8 cellular contexts compared by ENCODE assay signal in genomic region chr1:86419277-86419903, GRCh38. TPM values are rescaled to one million over a fixed set of nuclear protein-coding genes. Genes with fewer than 3 reads are reported as not detected.
A peak's percentile ranks its signal among the peaks of the same experiment; 100 is the strongest.
DNase-seq lines count a peak whose midpoint lies in the region; ATAC-seq and TF ChIP-seq lines count a peak whose summit lies in the region.

No MANE protein-coding gene starts in this region.

- no peak for DNase-seq in activated CD4-positive, CD25-positive, alpha-beta regulatory T cell treated with anti-CD3 and anti-CD28 coated beads, Interleukin-2, amount 50 U/mL, for 72 hours
- DNase-seq in activated CD8-positive, alpha-beta T cell treated with anti-CD3 and anti-CD28 coated beads for 36 hours = peak; percentile 66
- DNase-seq in glomerular endothelial cell (ENCODE audit: extremely low read depth, low read depth, low spot score) = peak; percentile 9
- peak; percentile 32 for DNase-seq in stimulated activated naive CD8-positive, alpha-beta T cell treated with anti-CD3 and anti-CD28 coated beads, Interleukin-15, Interleukin-2, amounts not matched to agents 100 U/mL and 50 U/mL, for 24 hours

- no peaks in the 10 kb centered on the region for H3K36me3 ChIP-seq in KMS-11 (ENCODE audit: insufficient read depth)

- H3K36me3 Mint-ChIP-seq in activated CD8-positive, alpha-beta T cell treated with anti-CD3 and anti-CD28 coated beads for 36 hours (ENCODE audit: low read depth) = no peaks in the 10 kb centered on the region

- H3K4me3 Mint-ChIP-seq in activated CD8-positive, alpha-beta T cell treated with anti-CD3 and anti-CD28 coated beads for 36 hours = peak overlapping the region; percentile 14

- peak; percentile 43 to 69 for ATAC-seq in activated CD4-positive, CD25-positive, alpha-beta regulatory T cell treated with anti-CD3 and anti-CD28 coated beads, Interleukin-2, amount 50 U/mL, for 24 hours
- peak; percentile 71 for ATAC-seq in GM21737 (IDR thresholded peaks at IDR 0.05; ENCODE audit: unreplicated experiment)
- peak; percentile 92 for ATAC-seq in activated CD8-positive, alpha-beta T cell treated with anti-CD3 and anti-CD28 coated beads for 36 hours
- ATAC-seq in stimulated activated naive CD8-positive, alpha-beta T cell treated with anti-CD3 and anti-CD28 coated beads, Interleukin-15, Interleukin-2, amounts not matched to agents 100 U/mL and 50 U/mL, for 24 hours = peak; percentile 71
- ATAC-seq in GM19023 (IDR thresholded peaks at IDR 0.05; ENCODE audit: unreplicated experiment) = no peak

- H3K27ac ChIP-seq in KMS-11 = no peak overlapping the region

- intact Hi-C loops in activated CD8-positive, alpha-beta T cell treated with anti-CD3 and anti-CD28 coated beads for 36 hours (cut with micrococcal nuclease) = no loop called here

- H3K4me1 ChIP-seq in KMS-11 (ENCODE audit: low read depth, poor library complexity, severe bottlenecking) = no peaks in the 10 kb centered on the region

- H4K20me1 ChIP-seq in KMS-11 (ENCODE audit: insufficient read depth) = no peaks in the 10 kb centered on the region

- POLR2A ChIA-PET in activated CD8-positive, alpha-beta T cell treated with anti-CD3 and anti-CD28 coated beads for 36 hours (lab: Charles Lee) = no interaction called here

- H3K4me1 Mint-ChIP-seq in activated CD8-positive, alpha-beta T cell treated with anti-CD3 and anti-CD28 coated beads for 36 hours (ENCODE audit: low read depth) = peaks cover 4% of the 10 kb centered on the region

- no peak overlapping the region for H3K4me3 ChIP-seq in KMS-11 (IDR thresholded peaks at IDR 0.05; ENCODE audit: insufficient read depth, low read depth, low read length)

- CTCF ChIA-PET in activated CD8-positive, alpha-beta T cell treated with anti-CD3 and anti-CD28 coated beads for 36 hours (lab: Charles Lee) = interaction anchor here (0.6 to 12.8 kb wide), 3 partner anchors 54 to 81 kb away, joined by 4 to 79 read pairs (median 4); no protein-coding TSS in a partner anchor

- H3K27me3 ChIP-seq in KMS-11 (ENCODE audit: insufficient read depth, low read depth) = no peaks in the 10 kb centered on the region

- peak; percentile 43 for TF ChIP-seq CTCF in KMS-11 (conservative IDR thresholded peaks at IDR 0.05; ENCODE audit: low read depth, low read length)
- peak; percentile 57 for TF ChIP-seq CTCF in activated CD8-positive, alpha-beta T cell treated with anti-CD3 and anti-CD28 coated beads for 36 hours (IDR thresholded peaks at IDR 0.05)

- no peak overlapping the region for H3K4me2 ChIP-seq in KMS-11

- no peaks in the 10 kb centered on the region for H3K27me3 Mint-ChIP-seq in activated CD8-positive, alpha-beta T cell treated with anti-CD3 and anti-CD28 coated beads for 36 hours

- H3K79me2 ChIP-seq in KMS-11 (ENCODE audit: insufficient read depth, low read depth) = no peaks in the 10 kb centered on the region

- H2AFZ ChIP-seq in KMS-11 (ENCODE audit: low read depth) = no peak overlapping the region

- H3K27ac Mint-ChIP-seq in activated CD8-positive, alpha-beta T cell treated with anti-CD3 and anti-CD28 coated beads for 36 hours = no peak overlapping the region

- no peak overlapping the region for H3K9ac ChIP-seq in KMS-11

- H3K9me3 Mint-ChIP-seq in activated CD8-positive, alpha-beta T cell treated with anti-CD3 and anti-CD28 coated beads for 36 hours = no peaks in the 10 kb centered on the region

RNA-seq across cellular contexts. Expression of gene CLCA2, which starts 4.6 kb away (rescaled TPM):
- not detected for total RNA-seq in activated CD8-positive, alpha-beta T cell treated with anti-CD3 and anti-CD28 coated beads for 36 hours
- total RNA-seq in glomerular endothelial cell = 0.29 and 0.35 TPM in 2 replicates

RNA-seq across cellular contexts. Expression of gene ODF2L, which starts 23.3 kb away (rescaled TPM):
- total RNA-seq in activated CD8-positive, alpha-beta T cell treated with anti-CD3 and anti-CD28 coated beads for 36 hours = 10 to 100 TPM; 21.7 to 23.8 TPM
- total RNA-seq in glomerular endothelial cell = 46.3 and 84.9 TPM in 2 replicates

RNA-seq across cellular contexts. Expression of gene CLCA1, which starts 49.3 kb away (rescaled TPM):
- total RNA-seq in activated CD8-positive, alpha-beta T cell treated with anti-CD3 and anti-CD28 coated beads for 36 hours = not detected
- total RNA-seq in glomerular endothelial cell = not detected in 2 replicates
